8 cellular contexts compared by ENCODE assay signal in genomic region chr19:35879770-35880317, GRCh38.
DNase-seq lines count a peak whose midpoint lies in the region; ATAC-seq and TF ChIP-seq lines count a peak whose summit lies in the region.

No MANE protein-coding gene starts in this region.

- H3K27me3 ChIP-seq in WERI-Rb-1 (ENCODE audit: insufficient read depth, low read depth, severe bottlenecking) = no peaks in the 10 kb centered on the region

- H3K36me3 ChIP-seq in WERI-Rb-1 = peaks cover 36% of the 10 kb centered on the region

- no peak for TF ChIP-seq CTCF in WERI-Rb-1 (IDR thresholded peaks at IDR 0.05; ENCODE audit: low read depth, low read length)

- H3K27ac ChIP-seq in WERI-Rb-1 = 0 out of 2 replicates have a peak overlapping the region, but pooled peaks have one; percentile 29

- in situ Hi-C loops in T47D (cut with HindIII; ENCODE audit: low pct_unique_long_range_greater_than_20kb, low sequenced_read_pairs) = no loop called here

- DNase-seq in GM03348 (ENCODE audit: low spot score) = peak; percentile 97
- DNase-seq in NCI-H1105 (lab: John Stamatoyannopoulos, UW) = peak; percentile 16
- peak; percentile 88 for DNase-seq in WERI-Rb-1
- peak; percentile 54 to 89 for DNase-seq in T47D (ENCODE audit: low read depth in 1 of 2, low spot score in 1 of 2)
- DNase-seq in iPS-NIHi7 (ENCODE audit: extremely low spot score) = peak; percentile 95
- peak; percentile 61 to 87 for DNase-seq in stimulated activated CD4-positive, alpha-beta T cell treated with anti-CD3 and anti-CD28 coated beads, Interleukin-12 subunit alpha, Interleukin-12 subunit beta, amount 100 ng/mL, for 24 hours (ENCODE audit: low read depth in 2 of 2)
- no peak for DNase-seq in NK-92 (lab: John Stamatoyannopoulos, UW; ENCODE audit: unreplicated experiment)

- no peak for ATAC-seq in HG03439 (IDR thresholded peaks at IDR 0.05; ENCODE audit: unreplicated experiment)

- no peak overlapping the region for H3K4me3 ChIP-seq in WERI-Rb-1 (ENCODE audit: low read depth, low read length)

- H3K9me3 ChIP-seq in WERI-Rb-1 (ENCODE audit: severe bottlenecking) = no peaks in the 10 kb centered on the region
